ENCODE assay signal across 2 cellular contexts in genomic region chr22:22893891-22894739, GRCh38.
TF ChIP-seq lines count a peak whose summit lies in the region.

No MANE protein-coding gene starts in this region.

TF ChIP-seq in GM23338, 12 proteins besides CTCF, POLR2A, EP300 and RAD21:
- TF ChIP-seq NANOG (IDR thresholded peaks at IDR 0.05; ENCODE audit: borderline replicate concordance) = no peak
- TF ChIP-seq ZNF114 (CRISPR knock-in tag; IDR thresholded peaks at IDR 0.05) = no peak
- TF ChIP-seq ZNF331 (CRISPR knock-in tag; IDR thresholded peaks at IDR 0.05; ENCODE audit: low read depth) = no peak
- no peak for TF ChIP-seq JUNB (IDR thresholded peaks at IDR 0.05; ENCODE audit: unreplicated experiment)
- no peak for TF ChIP-seq EZH2 (IDR thresholded peaks at IDR 0.05; ENCODE audit: low read depth, unreplicated experiment)
- no peak for TF ChIP-seq EZH2phosphoT487 (IDR thresholded peaks at IDR 0.05; ENCODE audit: unreplicated experiment)
- no peak for TF ChIP-seq ETS1 (IDR thresholded peaks at IDR 0.05)
- TF ChIP-seq REST (IDR thresholded peaks at IDR 0.05; ENCODE audit: unreplicated experiment) = no peak
- TF ChIP-seq STAT1 (IDR thresholded peaks at IDR 0.05; ENCODE audit: unreplicated experiment) = no peak
- TF ChIP-seq CREB1 (CRISPR knock-in tag; IDR thresholded peaks at IDR 0.05; ENCODE audit: low read depth) = no peak

TF ChIP-seq in H1, 55 proteins besides CTCF, POLR2A, EP300 and RAD21:
- TF ChIP-seq USF2 (IDR thresholded peaks at IDR 0.05; ENCODE audit: low read length) = no peak
- TF ChIP-seq MAFK (IDR thresholded peaks at IDR 0.05; ENCODE audit: low read depth, low read length) = no peak
- no peak for TF ChIP-seq EGR1 (IDR thresholded peaks at IDR 0.05; ENCODE audit: borderline replicate concordance, low read depth, low read length)
- no peak for TF ChIP-seq TAF7 (optimal IDR thresholded peaks at IDR 0.05; ENCODE audit: borderline replicate concordance, low read depth, low read length)
- TF ChIP-seq SAP30 (IDR thresholded peaks at IDR 0.05; ENCODE audit: insufficient read depth, insufficient replicate concordance, low read length) = no peak
- TF ChIP-seq CTBP2 (IDR thresholded peaks at IDR 0.05; ENCODE audit: borderline replicate concordance, insufficient read depth, insufficient read length, low read length) = no peak
TF ChIP-seq in H1: peak in this region for 0.
